ENCODE assay signal across 26 cellular contexts in the genomic region with DNA sequence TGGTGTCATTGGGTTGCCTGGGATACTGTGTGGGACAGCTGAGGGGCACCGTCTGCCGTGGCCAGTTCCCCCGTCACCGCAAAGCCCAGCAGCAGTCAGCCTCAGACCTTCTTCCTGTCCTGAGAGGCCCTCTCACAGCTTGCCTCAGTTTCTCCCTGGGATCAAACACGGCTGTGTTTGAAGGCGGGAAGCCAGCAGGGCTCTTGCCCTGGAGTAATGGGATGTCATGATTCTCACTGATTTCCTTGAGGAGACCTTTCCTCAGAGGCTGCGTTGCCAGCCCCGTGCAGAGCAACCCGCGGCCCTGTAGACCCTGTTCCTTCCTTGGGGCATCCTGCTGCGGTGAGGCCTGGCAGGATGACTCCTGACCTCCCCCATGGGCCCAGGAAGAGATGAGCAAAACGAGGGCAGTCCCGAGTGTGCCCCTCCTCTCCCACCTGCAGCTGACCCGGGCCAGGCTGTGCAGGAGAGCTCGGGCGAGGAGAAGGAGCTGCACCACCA. TPM values are rescaled to one million over a fixed set of nuclear protein-coding genes. Genes with fewer than 3 reads are reported as not detected.
DNase-seq lines count a peak whose midpoint lies in the region; FAIRE-seq and TF ChIP-seq lines count a peak whose summit lies in the region.
"Had no signal": no experiment of that assay in that cellular context is flagged by ENCODE, and none has a peak within 500 bp of the region (broad histone marks: within the 10 kb centered on the region; RNA-seq: fewer than 3 reads in every experiment).

No MANE protein-coding gene starts in this region.

- no peak overlapping the region for H3K27ac ChIP-seq in kidney (ENCODE audit: low read depth in 2 of 2, low read length in 2 of 2)
- H3K27ac ChIP-seq in WERI-Rb-1, result no peak overlapping the region
- H3K27ac ChIP-seq: A549; BLaER1 treated with 17β-estradiol and CSF1 and Interleukin-3, amounts not matched to agents 10 nM and 100 nM; HL-60 had no signal

- no peak overlapping the region for H3K4me3 ChIP-seq in H7 (ENCODE audit: insufficient read depth, low read depth, low read length)
- no peak overlapping the region for H3K4me3 ChIP-seq in kidney (ENCODE audit: low read length in 2 of 2)
- no peak overlapping the region for H3K4me3 ChIP-seq in WERI-Rb-1 (ENCODE audit: low read depth, low read length)
- H3K4me3 ChIP-seq: A549; BLaER1 treated with 17β-estradiol and CSF1 and Interleukin-3, amounts not matched to agents 10 nM and 100 nM had no signal

- no peaks in the 10 kb centered on the region for H3K4me1 ChIP-seq in kidney (ENCODE audit: control insufficient read depth in 1 of 2, insufficient read depth in 1 of 2, low read depth in 1 of 2, low read length in 2 of 2)
- H3K4me1 ChIP-seq: A549 had no signal

- intact Hi-C loops in kidney (cut with DNase I), result loop anchor here (2.0 to 5.0 kb wide), 2 partner anchors 147 to 260 kb away; no protein-coding TSS in a partner anchor
- intact Hi-C loops in posterior vena cava (cut with DNase I), result loop anchor here (2.0 to 10.0 kb wide), 5 partner anchors 123 to 263 kb away; no protein-coding TSS in a partner anchor

- H3K27me3 ChIP-seq in H7 (ENCODE audit: control insufficient read depth, insufficient read depth, low read length) (no peaks in the 10 kb centered on the region), WERI-Rb-1 (ENCODE audit: insufficient read depth, low read depth, severe bottlenecking) (no peaks in the 10 kb centered on the region)

- FAIRE-seq in kidney (lab: Jason Lieb, UNC), result no peak
- FAIRE-seq: A549, GM12891, H1 had no signal

- H3K9ac ChIP-seq in kidney (ENCODE audit: low read length in 2 of 2), result no peak overlapping the region
- H3K9ac ChIP-seq: BLaER1 treated with 17β-estradiol and CSF1 and Interleukin-3, amounts not matched to agents 10 nM and 100 nM had no signal

- DNase-seq in D341Med (ENCODE audit: low spot score), result peak; percentile 41
- DNase-seq in H7, result peak; percentile 46
- DNase-seq in kidney, result peak; percentile 48
- peak; percentile 38 for DNase-seq in posterior vena cava (ENCODE audit: low spot score)
- no peak for DNase-seq in WERI-Rb-1
- DNase-seq in NCI-H146 (lab: John Stamatoyannopoulos, UW), result no peak
- DNase-seq in stimulated activated CD4-positive, alpha-beta T cell treated with anti-CD3 and anti-CD28 coated beads, Interleukin-4, amount 100 ng/mL, for 1 hour, result no peak
- DNase-seq: AML-193; DMS79; EL; GDM1; Kasumi-1; NCI-H1092 treated with DMSO at 0.1 percent for 48 hours; NCI-H1436 treated with DMSO at 0.1 percent for 48 hours; NCI-H1930; NCI-H2107; NCI-H524 treated with DMSO at 0.1 percent for 48 hours; NCI-H774; NK-92 treated with Interleukin-12 subunit alpha and Interleukin-12 subunit beta, amount 100 ng/mL, for 24 hours; RPMI8226; SHP77 treated with DMSO at 0.1 percent for 48 hours had no signal

- TF ChIP-seq CTCF in kidney (IDR thresholded peaks at IDR 0.05; ENCODE audit: borderline replicate concordance, extremely low read depth, insufficient read depth) (no peak), WERI-Rb-1 (IDR thresholded peaks at IDR 0.05; ENCODE audit: low read depth, low read length) (no peak)

- H3K36me3 ChIP-seq in H7 (replicated peaks; ENCODE audit: control insufficient read depth, insufficient read depth, low read length) (no peaks in the 10 kb centered on the region), kidney (ENCODE audit: control insufficient read depth in 1 of 2, insufficient read depth in 2 of 2, low read length in 2 of 2) (peaks cover 0 to 4% of the 10 kb centered on the region in 2 donors), WERI-Rb-1 (peaks cover 6% of the 10 kb centered on the region; the same call in 1 of the 2 replicates)

- no peaks in the 10 kb centered on the region for H3K9me3 ChIP-seq in kidney (ENCODE audit: control insufficient read depth in 1 of 2, low read length in 2 of 2)
- no peaks in the 10 kb centered on the region for H3K9me3 ChIP-seq in WERI-Rb-1 (ENCODE audit: severe bottlenecking)
- H3K9me3 ChIP-seq: A549; BLaER1 treated with 17β-estradiol and CSF1 and Interleukin-3, amounts not matched to agents 10 nM and 100 nM had no signal

RNA-seq across cellular contexts. Expression of gene NFATC1, which starts 13.9 kb away (rescaled TPM):
- total RNA-seq in H7 (2014; rRNA removed; shearing (Covaris generic)), result 14.1 and 14.5 TPM in 2 replicates
- total RNA-seq in kidney (17.2 TPM), posterior vena cava (10 to 100 TPM; 23.9 to 26.9 TPM)
- 4.3 TPM for polyA plus RNA-seq in kidney (ENCODE audit: insufficient read depth, low read depth, low replicate concordance)

Comparison
In these comparisons a context has a peak if more than half of its experiments do, and no peak if none do; other contexts are left out.
1. DNase-seq: peak in D341Med (single experiment), H7 (single experiment), kidney (single experiment) and posterior vena cava (single experiment); none in WERI-Rb-1 (single experiment), NCI-H146 (single experiment) and stimulated activated CD4-positive, alpha-beta T cell treated with anti-CD3 and anti-CD28 coated beads, Interleukin-4, amount 100 ng/mL, for 1 hour (single experiment).